In genomic region chr15:51955514-51955913, GRCh38 we compare ENCODE assay signal across 3 cellular contexts.
TF ChIP-seq lines count a peak whose summit lies in the region.

No MANE protein-coding gene starts in this region.

TF ChIP-seq in HepG2, 621 proteins besides CTCF, POLR2A, EP300 and RAD21:
- TF ChIP-seq NFIC (IDR thresholded peaks at IDR 0.05; ENCODE audit: low read length) (no peak), KDM5B (CRISPR knock-in tag; IDR thresholded peaks at IDR 0.05; ENCODE audit: borderline replicate concordance) (no peak), ZFP90 (CRISPR knock-in tag; IDR thresholded peaks at IDR 0.05; ENCODE audit: borderline replicate concordance) (no peak), ATF7 (IDR thresholded peaks at IDR 0.05) (peak; percentile 75), ATF7 (CRISPR knock-in tag; IDR thresholded peaks at IDR 0.05) (no peak)

TF ChIP-seq in GM12878, 131 proteins besides CTCF, POLR2A, EP300 and RAD21:
- no peak for TF ChIP-seq CEBPZ (IDR thresholded peaks at IDR 0.05; ENCODE audit: low read depth, low read length)
- no peak for TF ChIP-seq ZNF217 (IDR thresholded peaks at IDR 0.05)
- TF ChIP-seq NR2C2 (IDR thresholded peaks at IDR 0.05; ENCODE audit: borderline replicate concordance, control insufficient read depth, insufficient read length, low read depth): no peak
- no peak for TF ChIP-seq JUND (IDR thresholded peaks at IDR 0.05; ENCODE audit: low read depth, low read length)
- TF ChIP-seq PAX8 (IDR thresholded peaks at IDR 0.05): no peak
- no peak for TF ChIP-seq RELA (IDR thresholded peaks at IDR 0.05; ENCODE audit: borderline replicate concordance, partially characterized antibody)

TF ChIP-seq in SK-N-SH, 30 proteins besides CTCF, POLR2A, EP300 and RAD21:
- TF ChIP-seq ELF1 (IDR thresholded peaks at IDR 0.05) (no peak), CHD2 (IDR thresholded peaks at IDR 0.05; ENCODE audit: low read length, partially characterized antibody) (no peak), FOXM1 (IDR thresholded peaks at IDR 0.05; ENCODE audit: low read depth) (no peak), USF2 (IDR thresholded peaks at IDR 0.05; ENCODE audit: borderline replicate concordance, low read depth, low read length) (no peak), YY1 (IDR thresholded peaks at IDR 0.05; ENCODE audit: low read depth) (no peak), TCF12 (IDR thresholded peaks at IDR 0.05) (no peak), GATA2 (CRISPR knock-in tag; IDR thresholded peaks at IDR 0.05) (no peak), SMC3 (IDR thresholded peaks at IDR 0.05; ENCODE audit: low read depth, low read length) (no peak), REST (IDR thresholded peaks at IDR 0.05; ENCODE audit: low read depth, low read length) (no peak), FOXJ3 (CRISPR knock-in tag; IDR thresholded peaks at IDR 0.05) (no peak), RXRA (IDR thresholded peaks at IDR 0.05; ENCODE audit: borderline replicate concordance, low read depth) (no peak), MEF2A (IDR thresholded peaks at IDR 0.05; ENCODE audit: borderline replicate concordance, low read depth) (no peak), NRF1 (IDR thresholded peaks at IDR 0.05; ENCODE audit: low read depth, low read length) (no peak), EZH2phosphoT487 (IDR thresholded peaks at IDR 0.05; ENCODE audit: borderline replicate concordance, low read depth) (no peak), IRF3 (IDR thresholded peaks at IDR 0.05; ENCODE audit: low read depth, low read length) (no peak), JUND (IDR thresholded peaks at IDR 0.05) (no peak), RFX5 (IDR thresholded peaks at IDR 0.05; ENCODE audit: low read length) (no peak), SIN3A (IDR thresholded peaks at IDR 0.05; ENCODE audit: borderline replicate concordance, low read depth, low read length) (no peak), ZBTB33 (IDR thresholded peaks at IDR 0.05; ENCODE audit: borderline replicate concordance, low read depth) (no peak)
